12 cellular contexts compared by ENCODE assay signal in genomic region chr14:59214702-59215302, GRCh38. TPM values are rescaled to one million over a fixed set of nuclear protein-coding genes. Genes with fewer than 3 reads are reported as not detected.
DNase-seq lines count a peak whose midpoint lies in the region; ATAC-seq and TF ChIP-seq lines count a peak whose summit lies in the region.
"Had no signal": no experiment of that assay in that cellular context is flagged by ENCODE, and none has a peak within 500 bp of the region (broad histone marks: within the 10 kb centered on the region; RNA-seq: fewer than 3 reads in every experiment).

No MANE protein-coding gene starts in this region.

- intact Hi-C loops in heart right ventricle (cut with DNase I) (no loop called here), left cardiac atrium (cut with DNase I) (no loop called here), esophagus muscularis mucosa (cut with DNase I) (no loop called here), upper lobe of right lung (cut with DNase I) (no loop called here), Calu3 (cut with micrococcal nuclease; ENCODE audit: unreplicated experiment) (no loop called here)

- no peaks in the 10 kb centered on the region for H3K27me3 Mint-ChIP-seq in osteocyte (ENCODE audit: unreplicated experiment)
- H3K27me3 Mint-ChIP-seq in Calu3 (ENCODE audit: unreplicated experiment): no peaks in the 10 kb centered on the region

- no peak for TF ChIP-seq POLR2A in esophagus muscularis mucosa (IDR thresholded peaks at IDR 0.05; ENCODE audit: low read depth)

- H3K9me3 Mint-ChIP-seq in osteocyte (ENCODE audit: unreplicated experiment) (no peaks in the 10 kb centered on the region), Calu3 (ENCODE audit: low read depth, unreplicated experiment) (no peaks in the 10 kb centered on the region)

- H3K4me1 Mint-ChIP-seq in osteocyte (ENCODE audit: unreplicated experiment) (peaks cover 56% of the 10 kb centered on the region), Calu3 (ENCODE audit: low read depth, unreplicated experiment) (no peaks in the 10 kb centered on the region)

- no peaks in the 10 kb centered on the region for H3K27me3 ChIP-seq in heart right ventricle
- H3K27me3 ChIP-seq in esophagus muscularis mucosa: no peaks in the 10 kb centered on the region
- H3K27me3 ChIP-seq in upper lobe of right lung: no peaks in the 10 kb centered on the region
- no peaks in the 10 kb centered on the region for H3K27me3 ChIP-seq in HAP-1 (ENCODE audit: low read depth)
- H3K27me3 ChIP-seq: foreskin keratinocyte, left lung, pancreas had no signal

- H3K27ac Mint-ChIP-seq in osteocyte (ENCODE audit: unreplicated experiment) (no peak overlapping the region), Calu3 (ENCODE audit: unreplicated experiment) (no peak overlapping the region)

- H3K4me1 ChIP-seq in heart right ventricle: peaks cover 22 to 100% (median 83%) of the 10 kb centered on the region in 9 donors
- H3K4me1 ChIP-seq in esophagus muscularis mucosa: peaks cover 75 to 100% (median 98%) of the 10 kb centered on the region in 4 donors
- H3K4me1 ChIP-seq in upper lobe of right lung: peaks cover 23% of the 10 kb centered on the region
- H3K4me1 ChIP-seq in HAP-1: peaks cover 12% of the 10 kb centered on the region

- H3K4me3 ChIP-seq in heart right ventricle (no peak overlapping the region), esophagus muscularis mucosa (no peak overlapping the region), upper lobe of right lung (no peak overlapping the region), HAP-1 (no peak overlapping the region)
- H3K4me3 ChIP-seq: left lung, pancreas had no signal

- H3K4me3 Mint-ChIP-seq in osteocyte (ENCODE audit: unreplicated experiment) (no peak overlapping the region), Calu3 (ENCODE audit: low read depth, unreplicated experiment) (no peak overlapping the region)

- TF ChIP-seq CTCF in heart right ventricle (IDR thresholded peaks at IDR 0.05) (no peak), esophagus muscularis mucosa (IDR thresholded peaks at IDR 0.05) (no peak), upper lobe of right lung (IDR thresholded peaks at IDR 0.05) (no peak), osteocyte (IDR thresholded peaks at IDR 0.05) (no peak), Calu3 (IDR thresholded peaks at IDR 0.05; ENCODE audit: unreplicated experiment) (no peak)

- TF ChIP-seq EP300 in esophagus muscularis mucosa (IDR thresholded peaks at IDR 0.05): no peak

- H3K36me3 Mint-ChIP-seq in osteocyte (ENCODE audit: unreplicated experiment) (no peaks in the 10 kb centered on the region), Calu3 (ENCODE audit: insufficient read depth, unreplicated experiment) (no peaks in the 10 kb centered on the region)

- H3K36me3 ChIP-seq in heart right ventricle: no peaks in the 10 kb centered on the region
- no peaks in the 10 kb centered on the region for H3K36me3 ChIP-seq in esophagus muscularis mucosa
- H3K36me3 ChIP-seq in upper lobe of right lung: no peaks in the 10 kb centered on the region
- no peaks in the 10 kb centered on the region for H3K36me3 ChIP-seq in HAP-1 (replicated peaks)
- H3K36me3 ChIP-seq: left lung, pancreas had no signal

- no peaks in the 10 kb centered on the region for H3K9me3 ChIP-seq in heart right ventricle
- no peaks in the 10 kb centered on the region for H3K9me3 ChIP-seq in esophagus muscularis mucosa
- no peaks in the 10 kb centered on the region for H3K9me3 ChIP-seq in upper lobe of right lung
- no peaks in the 10 kb centered on the region for H3K9me3 ChIP-seq in HAP-1
- H3K9me3 ChIP-seq: left lung, pancreas had no signal

- WGBS in heart right ventricle, 2 donors: 84 to 85% methylated on average over 3 of the region's 3 CpGs
- 93% methylated on average over 3 of the region's 3 CpGs for WGBS in esophagus muscularis mucosa

- DNase-seq in heart right ventricle (no peak), left cardiac atrium (no peak), esophagus muscularis mucosa (ENCODE audit: extremely low spot score) (no peak), upper lobe of right lung (no peak), HAP-1 (ENCODE audit: low spot score in 2 of 2) (no peak), osteocyte (ENCODE audit: extremely low spot score, unreplicated experiment) (no peak), Calu3 (no peak)
- DNase-seq: DND-41, foreskin keratinocyte had no signal

- CTCF ChIA-PET in Calu3 (lab: Charles Lee): no interaction called here

- peak in 1 of 8 donors; percentile 2 for ATAC-seq in heart right ventricle
- ATAC-seq in left cardiac atrium: no peak
- ATAC-seq in HG02885 (IDR thresholded peaks at IDR 0.05; ENCODE audit: poor library complexity, unreplicated experiment): peak; percentile 81
- ATAC-seq in upper lobe of right lung: no peak
- ATAC-seq: foreskin keratinocyte had no signal

- H3K27ac ChIP-seq in heart right ventricle: peak overlapping the region in 9 of 10 donors; percentile 2 to 74 (median 54)
- H3K27ac ChIP-seq in esophagus muscularis mucosa (replicated peaks in 1 of 4): peak overlapping the region; percentile 62 to 74 (median 72)
- peak overlapping the region; percentile 24 for H3K27ac ChIP-seq in upper lobe of right lung
- H3K27ac ChIP-seq: foreskin keratinocyte had no signal

- in situ Hi-C loops in HAP-1 (cut with MboI; ENCODE audit: low sequenced_read_pairs): no loop called here

- BruUV-seq in Calu3 (replicated peaks; lab: Mats Ljungman, UMichigan): no TSS peak

RNA-seq across cellular contexts. Expression of gene DAAM1, which starts 26.3 kb away (rescaled TPM):
- total RNA-seq in heart right ventricle: 100 to 1,000 TPM in 1 of 10 donors, 10 to 100 TPM in 9; 72.3 to 102 (median 77.7) TPM
- polyA plus RNA-seq in heart right ventricle: 10 to 100 TPM; 22.8 to 30.4 TPM
- total RNA-seq in left cardiac atrium: 10 to 100 TPM; 87.2 to 97.1 TPM
- total RNA-seq in esophagus muscularis mucosa: 100 to 1,000 TPM in 1 of 4 donors, 10 to 100 TPM in 3; 64.3 to 110 (median 72.5) TPM
- total RNA-seq in upper lobe of right lung: 51.2 TPM
- total RNA-seq in osteocyte: 22.8 and 24.7 TPM in 2 replicates
- 23.2 and 28.9 TPM in 2 replicates for total RNA-seq in Calu3 (2022)
